2 cellular contexts compared by ENCODE assay signal in the genomic region with DNA sequence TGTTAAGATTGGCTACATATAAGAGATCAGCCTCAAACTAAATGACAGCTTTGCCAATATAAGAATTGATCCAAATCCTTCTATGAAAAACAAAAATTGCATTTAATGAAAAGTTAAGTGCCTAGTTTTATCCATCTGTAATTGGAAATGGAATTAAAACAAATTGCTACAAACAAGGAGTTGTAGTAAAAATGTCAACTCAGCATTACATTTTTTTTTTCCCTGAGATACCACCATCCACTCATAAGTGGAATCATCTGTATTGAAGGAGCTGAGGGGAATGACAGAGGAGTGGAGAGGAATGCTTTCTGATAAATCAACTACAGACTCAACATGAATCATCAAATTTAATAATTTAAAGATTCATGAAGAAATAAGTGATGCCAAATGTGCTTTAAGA.
TF ChIP-seq lines count a peak whose summit lies in the region.

No MANE protein-coding gene starts in this region.

TF ChIP-seq in HepG2, 621 proteins besides CTCF, POLR2A, EP300 and RAD21 (continued from another document):
- no peak for TF ChIP-seq SP2 (CRISPR knock-in tag; IDR thresholded peaks at IDR 0.05)

TF ChIP-seq in K562, 482 proteins besides CTCF, POLR2A, EP300 and RAD21 (continued from another document):
- TF ChIP-seq MAFK (IDR thresholded peaks at IDR 0.05; ENCODE audit: low read length) (peak; percentile 90), MAFG (tag; conservative IDR thresholded peaks at IDR 0.05) (peak; percentile 95), GTF2E2 (tag; IDR thresholded peaks at IDR 0.05) (no peak), NFE2L1 (tag; IDR thresholded peaks at IDR 0.05; ENCODE audit: borderline replicate concordance, low read depth) (no peak), BHLHE40 (IDR thresholded peaks at IDR 0.05; ENCODE audit: low read length) (no peak), MAFF (IDR thresholded peaks at IDR 0.05; ENCODE audit: low read length) (peak; percentile 89), POLR2G (IDR thresholded peaks at IDR 0.05; ENCODE audit: low read depth, low read length) (no peak), HDAC3 (IDR thresholded peaks at IDR 0.05; ENCODE audit: borderline replicate concordance, partially characterized antibody) (no peak), ILF3 (IDR thresholded peaks at IDR 0.05; ENCODE audit: borderline replicate concordance) (no peak), PCBP1 (IDR thresholded peaks at IDR 0.05; ENCODE audit: low read depth, low read length, poor library complexity, severe bottlenecking) (no peak), SRSF3 (IDR thresholded peaks at IDR 0.05; ENCODE audit: insufficient read depth, low read length) (no peak), ZNF41 (CRISPR knock-in tag; conservative IDR thresholded peaks at IDR 0.05) (no peak), ZNF57 (CRISPR knock-in tag; IDR thresholded peaks at IDR 0.05) (no peak)
- TF ChIP-seq, protein P1, sequence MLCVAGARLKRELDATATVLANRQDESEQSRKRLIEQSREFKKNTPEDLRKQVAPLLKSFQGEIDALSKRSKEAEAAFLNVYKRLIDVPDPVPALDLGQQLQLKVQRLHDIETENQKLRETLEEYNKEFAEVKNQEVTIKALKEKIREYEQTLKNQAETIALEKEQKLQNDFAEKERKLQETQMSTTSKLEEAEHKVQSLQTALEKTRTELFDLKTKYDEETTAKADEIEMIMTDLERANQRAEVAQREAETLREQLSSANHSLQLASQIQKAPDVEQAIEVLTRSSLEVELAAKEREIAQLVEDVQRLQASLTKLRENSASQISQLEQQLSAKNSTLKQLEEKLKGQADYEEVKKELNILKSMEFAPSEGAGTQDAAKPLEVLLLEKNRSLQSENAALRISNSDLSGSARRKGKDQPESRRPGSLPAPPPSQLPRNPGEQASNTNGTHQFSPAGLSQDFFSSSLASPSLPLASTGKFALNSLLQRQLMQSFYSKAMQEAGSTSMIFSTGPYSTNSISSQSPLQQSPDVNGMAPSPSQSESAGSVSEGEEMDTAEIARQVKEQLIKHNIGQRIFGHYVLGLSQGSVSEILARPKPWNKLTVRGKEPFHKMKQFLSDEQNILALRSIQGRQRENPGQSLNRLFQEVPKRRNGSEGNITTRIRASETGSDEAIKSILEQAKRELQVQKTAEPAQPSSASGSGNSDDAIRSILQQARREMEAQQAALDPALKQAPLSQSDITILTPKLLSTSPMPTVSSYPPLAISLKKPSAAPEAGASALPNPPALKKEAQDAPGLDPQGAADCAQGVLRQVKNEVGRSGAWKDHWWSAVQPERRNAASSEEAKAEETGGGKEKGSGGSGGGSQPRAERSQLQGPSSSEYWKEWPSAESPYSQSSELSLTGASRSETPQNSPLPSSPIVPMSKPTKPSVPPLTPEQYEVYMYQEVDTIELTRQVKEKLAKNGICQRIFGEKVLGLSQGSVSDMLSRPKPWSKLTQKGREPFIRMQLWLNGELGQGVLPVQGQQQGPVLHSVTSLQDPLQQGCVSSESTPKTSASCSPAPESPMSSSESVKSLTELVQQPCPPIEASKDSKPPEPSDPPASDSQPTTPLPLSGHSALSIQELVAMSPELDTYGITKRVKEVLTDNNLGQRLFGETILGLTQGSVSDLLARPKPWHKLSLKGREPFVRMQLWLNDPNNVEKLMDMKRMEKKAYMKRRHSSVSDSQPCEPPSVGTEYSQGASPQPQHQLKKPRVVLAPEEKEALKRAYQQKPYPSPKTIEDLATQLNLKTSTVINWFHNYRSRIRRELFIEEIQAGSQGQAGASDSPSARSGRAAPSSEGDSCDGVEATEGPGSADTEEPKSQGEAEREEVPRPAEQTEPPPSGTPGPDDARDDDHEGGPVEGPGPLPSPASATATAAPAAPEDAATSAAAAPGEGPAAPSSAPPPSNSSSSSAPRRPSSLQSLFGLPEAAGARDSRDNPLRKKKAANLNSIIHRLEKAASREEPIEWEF (CRISPR knock-in tag; IDR thresholded peaks at IDR 0.05) = no peak
- TF ChIP-seq, protein P2, sequence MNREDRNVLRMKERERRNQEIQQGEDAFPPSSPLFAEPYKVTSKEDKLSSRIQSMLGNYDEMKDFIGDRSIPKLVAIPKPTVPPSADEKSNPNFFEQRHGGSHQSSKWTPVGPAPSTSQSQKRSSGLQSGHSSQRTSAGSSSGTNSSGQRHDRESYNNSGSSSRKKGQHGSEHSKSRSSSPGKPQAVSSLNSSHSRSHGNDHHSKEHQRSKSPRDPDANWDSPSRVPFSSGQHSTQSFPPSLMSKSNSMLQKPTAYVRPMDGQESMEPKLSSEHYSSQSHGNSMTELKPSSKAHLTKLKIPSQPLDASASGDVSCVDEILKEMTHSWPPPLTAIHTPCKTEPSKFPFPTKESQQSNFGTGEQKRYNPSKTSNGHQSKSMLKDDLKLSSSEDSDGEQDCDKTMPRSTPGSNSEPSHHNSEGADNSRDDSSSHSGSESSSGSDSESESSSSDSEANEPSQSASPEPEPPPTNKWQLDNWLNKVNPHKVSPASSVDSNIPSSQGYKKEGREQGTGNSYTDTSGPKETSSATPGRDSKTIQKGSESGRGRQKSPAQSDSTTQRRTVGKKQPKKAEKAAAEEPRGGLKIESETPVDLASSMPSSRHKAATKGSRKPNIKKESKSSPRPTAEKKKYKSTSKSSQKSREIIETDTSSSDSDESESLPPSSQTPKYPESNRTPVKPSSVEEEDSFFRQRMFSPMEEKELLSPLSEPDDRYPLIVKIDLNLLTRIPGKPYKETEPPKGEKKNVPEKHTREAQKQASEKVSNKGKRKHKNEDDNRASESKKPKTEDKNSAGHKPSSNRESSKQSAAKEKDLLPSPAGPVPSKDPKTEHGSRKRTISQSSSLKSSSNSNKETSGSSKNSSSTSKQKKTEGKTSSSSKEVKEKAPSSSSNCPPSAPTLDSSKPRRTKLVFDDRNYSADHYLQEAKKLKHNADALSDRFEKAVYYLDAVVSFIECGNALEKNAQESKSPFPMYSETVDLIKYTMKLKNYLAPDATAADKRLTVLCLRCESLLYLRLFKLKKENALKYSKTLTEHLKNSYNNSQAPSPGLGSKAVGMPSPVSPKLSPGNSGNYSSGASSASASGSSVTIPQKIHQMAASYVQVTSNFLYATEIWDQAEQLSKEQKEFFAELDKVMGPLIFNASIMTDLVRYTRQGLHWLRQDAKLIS (CRISPR knock-in tag; IDR thresholded peaks at IDR 0.05) = no peak
